ENCODE assay signal across 1 cellular context in genomic region chr3:123773681-123774431, GRCh38.
TF ChIP-seq lines count a peak whose summit lies in the region.

No MANE protein-coding gene starts in this region.

TF ChIP-seq in IMR-90, 13 proteins besides CTCF, POLR2A, EP300 and RAD21 (continued from another document):
- no peak for TF ChIP-seq USF2 (IDR thresholded peaks at IDR 0.05; ENCODE audit: low read depth, low read length)
- TF ChIP-seq MXI1 (IDR thresholded peaks at IDR 0.05; ENCODE audit: borderline replicate concordance, low read depth, low read length) = no peak
- no peak for TF ChIP-seq RCOR1 (IDR thresholded peaks at IDR 0.05; ENCODE audit: insufficient replicate concordance, low read length)
- no peak for TF ChIP-seq NFE2L2 (IDR thresholded peaks at IDR 0.05; ENCODE audit: low read depth, low read length)
- no peak for TF ChIP-seq RFX5 (IDR thresholded peaks at IDR 0.05; ENCODE audit: low read depth, low read length)
TF ChIP-seq in IMR-90: peak in this region for 0.
